ENCODE assay signal across 26 cellular contexts in the genomic region with DNA sequence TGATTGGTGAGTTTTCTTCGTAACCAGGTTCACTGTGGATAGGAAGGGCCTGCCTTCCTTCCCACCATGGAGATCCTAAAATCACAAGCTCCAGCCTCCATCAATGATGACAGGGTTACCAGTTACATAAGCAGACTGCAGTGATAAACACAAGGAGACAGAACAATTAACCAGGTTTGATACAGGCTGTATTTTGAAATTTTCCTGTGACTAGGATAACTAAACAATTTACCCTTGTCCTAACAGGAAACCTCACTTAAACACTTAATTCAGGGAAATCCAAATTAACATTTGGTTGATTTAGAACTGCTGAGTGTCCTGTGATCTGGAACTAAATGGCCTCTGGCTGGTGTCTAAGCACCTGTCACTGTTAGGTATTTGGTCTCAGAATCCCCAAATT.
"Had no signal": no experiment of that assay in that cellular context is flagged by ENCODE, and none has a peak within 500 bp of the region (broad histone marks: within the 10 kb centered on the region; RNA-seq: fewer than 3 reads in every experiment).

No MANE protein-coding gene starts in this region.

- ATAC-seq: activated CD8-positive, alpha-beta T cell treated with anti-CD3 and anti-CD28 coated beads, Interleukin-2, amount 10 ng/mL, durations not matched to agents 7 days and 5 days; gastrocnemius medialis; left cardiac atrium; sciatic nerve; stimulated activated memory B cell treated with anti-CD40 and anti-IgM and Interleukin-4, amounts not matched to agents 10 μg/mL and 1 μg/mL and 100 μg/mL, for 72 hours had no signal

- H3K27ac Mint-ChIP-seq: activated CD8-positive, alpha-beta T cell treated with anti-CD3 and anti-CD28 coated beads, Interleukin-2, amount 10 ng/mL, durations not matched to agents 7 days and 5 days; activated T-helper 2 cell treated with anti-CD3 and anti-CD28 coated beads, Interferon-gamma antibody, Interleukin-2, Interleukin-4, amounts not matched to agents 10 μg/mL and 5 μg/mL and 100 μg/mL, durations not matched to agents 14 hours and 24 hours and 36 hours; endodermal cell; memory B cell; stimulated activated memory B cell treated with anti-CD40 and anti-IgM and Interleukin-4, amounts not matched to agents 10 μg/mL and 1 μg/mL and 100 μg/mL, for 72 hours had no signal

- H3K4me3 ChIP-seq: coronary artery, esophagus squamous epithelium, gastrocnemius medialis, stomach, suprapubic skin, tibial nerve had no signal

- H3K27ac ChIP-seq: coronary artery, esophagus squamous epithelium, gastrocnemius medialis, stomach, suprapubic skin, tibial nerve had no signal

- H3K4me1 Mint-ChIP-seq: endodermal cell had no signal

- H3K9me3 Mint-ChIP-seq: activated T-helper 2 cell treated with anti-CD3 and anti-CD28 coated beads, Interferon-gamma antibody, Interleukin-2, Interleukin-4, amounts not matched to agents 10 μg/mL and 5 μg/mL and 100 μg/mL, durations not matched to agents 14 hours and 24 hours and 36 hours; endodermal cell; memory B cell; neural crest cell; stimulated activated memory B cell treated with anti-CD40 and anti-IgM and Interleukin-4, amounts not matched to agents 10 μg/mL and 1 μg/mL and 100 μg/mL, for 72 hours had no signal

- H3K36me3 Mint-ChIP-seq: memory B cell had no signal

- DNase-seq: activated CD4-positive, alpha-beta T cell treated with anti-CD3 and anti-CD28 coated beads for 1 hour; activated CD4-positive, alpha-beta T cell treated with anti-CD3 and anti-CD28 coated beads, Interleukin-2, amount 50 U/mL, for 1 hour; activated CD8-positive, alpha-beta T cell treated with anti-CD3 and anti-CD28 coated beads, Interleukin-2, amount 10 ng/mL, durations not matched to agents 7 days and 5 days; activated naive CD4-positive, alpha-beta T cell treated with Interleukin-2 at 50 U/mL for 16 hours; activated T-cell treated with anti-CD3 and anti-CD28 coated beads, Interleukin-2, amount 50 U/mL, for 1 hour; central memory CD4-positive, alpha-beta T cell; endodermal cell; esophagus squamous epithelium; gastrocnemius medialis; hippocampal formation; islet precursor cell; left cardiac atrium; posterior cingulate gyrus; small intestine; stimulated activated CD4-positive, alpha-beta T cell treated with anti-CD3 and anti-CD28 coated beads, Interleukin-2, amount 100 ng/mL, for 24 hours; stomach; T-helper 1 cell; T-helper 9 cell had no signal

- H3K27me3 ChIP-seq: esophagus squamous epithelium, gastrocnemius medialis, stomach, suprapubic skin, tibial nerve had no signal

- H3K4me3 Mint-ChIP-seq: activated CD8-positive, alpha-beta T cell treated with anti-CD3 and anti-CD28 coated beads, Interleukin-2, amount 10 ng/mL, durations not matched to agents 7 days and 5 days; endodermal cell; memory B cell; stimulated activated memory B cell treated with anti-CD40 and anti-IgM and Interleukin-4, amounts not matched to agents 10 μg/mL and 1 μg/mL and 100 μg/mL, for 72 hours had no signal

- H3K27me3 Mint-ChIP-seq: memory B cell; stimulated activated memory B cell treated with anti-CD40 and anti-IgM and Interleukin-4, amounts not matched to agents 10 μg/mL and 1 μg/mL and 100 μg/mL, for 72 hours had no signal

- H3K9me3 ChIP-seq: esophagus squamous epithelium, gastrocnemius medialis, stomach, suprapubic skin, tibial nerve had no signal
